Comparison of ENCODE assay signal across 1 cellular context in the genomic region with DNA sequence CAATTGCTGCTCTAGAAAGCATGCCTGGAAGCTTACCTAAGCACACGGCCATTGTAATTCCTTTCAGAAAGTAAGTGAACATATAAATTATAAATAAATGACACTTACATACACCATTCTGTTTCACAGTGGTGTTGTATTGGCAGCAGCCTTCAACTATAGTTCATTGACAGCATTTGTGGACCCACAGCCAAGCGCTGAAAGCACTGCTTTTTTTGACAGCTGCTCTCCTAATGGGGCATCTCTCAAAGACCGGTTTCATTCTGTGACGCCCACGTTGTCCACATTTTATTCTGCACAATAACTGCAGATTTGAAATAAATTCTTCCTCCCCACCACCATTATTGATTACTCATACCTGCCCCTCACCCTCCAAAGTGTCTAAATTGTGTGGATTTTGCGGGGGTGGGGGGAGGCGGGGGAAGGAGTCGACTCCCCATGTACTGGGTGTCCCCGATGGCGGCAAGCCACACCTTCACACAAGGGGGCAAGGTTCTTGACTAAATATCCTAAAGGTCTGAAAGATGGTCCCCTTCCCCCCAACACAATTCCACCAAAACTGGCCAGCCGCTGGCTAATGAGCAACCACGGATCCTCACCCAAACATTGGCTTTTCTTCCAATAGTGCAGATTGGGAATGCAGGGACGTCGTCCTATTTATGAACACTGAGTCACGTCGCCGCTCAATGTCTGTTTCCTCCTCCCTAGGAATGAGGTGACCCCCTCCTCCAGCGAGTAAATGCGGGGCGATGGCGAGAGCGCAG.
TF ChIP-seq lines count a peak whose summit lies in the region.

No MANE protein-coding gene starts in this region.

TF ChIP-seq in K562, 482 proteins besides CTCF, POLR2A, EP300 and RAD21 (continued from another document):
- TF ChIP-seq TCF15 (CRISPR knock-in tag; IDR thresholded peaks at IDR 0.05) = no peak
- TF ChIP-seq, protein P1, sequence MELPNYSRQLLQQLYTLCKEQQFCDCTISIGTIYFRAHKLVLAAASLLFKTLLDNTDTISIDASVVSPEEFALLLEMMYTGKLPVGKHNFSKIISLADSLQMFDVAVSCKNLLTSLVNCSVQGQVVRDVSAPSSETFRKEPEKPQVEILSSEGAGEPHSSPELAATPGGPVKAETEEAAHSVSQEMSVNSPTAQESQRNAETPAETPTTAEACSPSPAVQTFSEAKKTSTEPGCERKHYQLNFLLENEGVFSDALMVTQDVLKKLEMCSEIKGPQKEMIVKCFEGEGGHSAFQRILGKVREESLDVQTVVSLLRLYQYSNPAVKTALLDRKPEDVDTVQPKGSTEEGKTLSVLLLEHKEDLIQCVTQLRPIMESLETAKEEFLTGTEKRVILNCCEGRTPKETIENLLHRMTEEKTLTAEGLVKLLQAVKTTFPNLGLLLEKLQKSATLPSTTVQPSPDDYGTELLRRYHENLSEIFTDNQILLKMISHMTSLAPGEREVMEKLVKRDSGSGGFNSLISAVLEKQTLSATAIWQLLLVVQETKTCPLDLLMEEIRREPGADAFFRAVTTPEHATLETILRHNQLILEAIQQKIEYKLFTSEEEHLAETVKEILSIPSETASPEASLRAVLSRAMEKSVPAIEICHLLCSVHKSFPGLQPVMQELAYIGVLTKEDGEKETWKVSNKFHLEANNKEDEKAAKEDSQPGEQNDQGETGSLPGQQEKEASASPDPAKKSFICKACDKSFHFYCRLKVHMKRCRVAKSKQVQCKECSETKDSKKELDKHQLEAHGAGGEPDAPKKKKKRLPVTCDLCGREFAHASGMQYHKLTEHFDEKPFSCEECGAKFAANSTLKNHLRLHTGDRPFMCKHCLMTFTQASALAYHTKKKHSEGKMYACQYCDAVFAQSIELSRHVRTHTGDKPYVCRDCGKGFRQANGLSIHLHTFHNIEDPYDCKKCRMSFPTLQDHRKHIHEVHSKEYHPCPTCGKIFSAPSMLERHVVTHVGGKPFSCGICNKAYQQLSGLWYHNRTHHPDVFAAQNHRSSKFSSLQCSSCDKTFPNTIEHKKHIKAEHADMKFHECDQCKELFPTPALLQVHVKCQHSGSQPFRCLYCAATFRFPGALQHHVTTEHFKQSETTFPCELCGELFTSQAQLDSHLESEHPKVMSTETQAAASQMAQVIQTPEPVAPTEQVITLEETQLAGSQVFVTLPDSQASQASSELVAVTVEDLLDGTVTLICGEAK (IDR thresholded peaks at IDR 0.05) = 0 out of 2 replicates have a peak, but pooled peaks have one; percentile 39
- TF ChIP-seq, protein P1 (CRISPR knock-in tag; IDR thresholded peaks at IDR 0.05) = no peak
- TF ChIP-seq, protein P2, sequence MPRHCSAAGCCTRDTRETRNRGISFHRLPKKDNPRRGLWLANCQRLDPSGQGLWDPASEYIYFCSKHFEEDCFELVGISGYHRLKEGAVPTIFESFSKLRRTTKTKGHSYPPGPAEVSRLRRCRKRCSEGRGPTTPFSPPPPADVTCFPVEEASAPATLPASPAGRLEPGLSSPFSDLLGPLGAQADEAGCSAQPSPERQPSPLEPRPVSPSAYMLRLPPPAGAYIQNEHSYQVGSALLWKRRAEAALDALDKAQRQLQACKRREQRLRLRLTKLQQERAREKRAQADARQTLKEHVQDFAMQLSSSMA (CRISPR knock-in tag; IDR thresholded peaks at IDR 0.05) = no peak
- no peak for TF ChIP-seq COPS2 (conservative IDR thresholded peaks at IDR 0.05)
- TF ChIP-seq VEZF1 (CRISPR knock-in tag; IDR thresholded peaks at IDR 0.05) = 0 out of 2 replicates have a peak, but pooled peaks have one; percentile 20
- TF ChIP-seq, protein P3, sequence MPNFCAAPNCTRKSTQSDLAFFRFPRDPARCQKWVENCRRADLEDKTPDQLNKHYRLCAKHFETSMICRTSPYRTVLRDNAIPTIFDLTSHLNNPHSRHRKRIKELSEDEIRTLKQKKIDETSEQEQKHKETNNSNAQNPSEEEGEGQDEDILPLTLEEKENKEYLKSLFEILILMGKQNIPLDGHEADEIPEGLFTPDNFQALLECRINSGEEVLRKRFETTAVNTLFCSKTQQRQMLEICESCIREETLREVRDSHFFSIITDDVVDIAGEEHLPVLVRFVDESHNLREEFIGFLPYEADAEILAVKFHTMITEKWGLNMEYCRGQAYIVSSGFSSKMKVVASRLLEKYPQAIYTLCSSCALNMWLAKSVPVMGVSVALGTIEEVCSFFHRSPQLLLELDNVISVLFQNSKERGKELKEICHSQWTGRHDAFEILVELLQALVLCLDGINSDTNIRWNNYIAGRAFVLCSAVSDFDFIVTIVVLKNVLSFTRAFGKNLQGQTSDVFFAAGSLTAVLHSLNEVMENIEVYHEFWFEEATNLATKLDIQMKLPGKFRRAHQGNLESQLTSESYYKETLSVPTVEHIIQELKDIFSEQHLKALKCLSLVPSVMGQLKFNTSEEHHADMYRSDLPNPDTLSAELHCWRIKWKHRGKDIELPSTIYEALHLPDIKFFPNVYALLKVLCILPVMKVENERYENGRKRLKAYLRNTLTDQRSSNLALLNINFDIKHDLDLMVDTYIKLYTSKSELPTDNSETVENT (CRISPR knock-in tag; IDR thresholded peaks at IDR 0.05) = no peak
- no peak for TF ChIP-seq SP1 (CRISPR knock-in tag; IDR thresholded peaks at IDR 0.05)
- no peak for TF ChIP-seq SLC30A9 (CRISPR knock-in tag; IDR thresholded peaks at IDR 0.05)
- TF ChIP-seq, protein P4, sequence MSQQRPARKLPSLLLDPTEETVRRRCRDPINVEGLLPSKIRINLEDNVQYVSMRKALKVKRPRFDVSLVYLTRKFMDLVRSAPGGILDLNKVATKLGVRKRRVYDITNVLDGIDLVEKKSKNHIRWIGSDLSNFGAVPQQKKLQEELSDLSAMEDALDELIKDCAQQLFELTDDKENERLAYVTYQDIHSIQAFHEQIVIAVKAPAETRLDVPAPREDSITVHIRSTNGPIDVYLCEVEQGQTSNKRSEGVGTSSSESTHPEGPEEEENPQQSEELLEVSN (IDR thresholded peaks at IDR 0.05; ENCODE audit: borderline replicate concordance in 1 of 2, extremely low read depth in 1 of 2, insufficient read depth in 1 of 2, insufficient read length in 1 of 2, low read depth in 1 of 2, low read length in 1 of 2, poor library complexity in 1 of 2, severe bottlenecking in 1 of 2) = peak in 1 of 2 experiments; percentile 19
- TF ChIP-seq ZNF431 (CRISPR knock-in tag; IDR thresholded peaks at IDR 0.05) = no peak
- peak; percentile 67; the same call in 1 of the 2 replicates for TF ChIP-seq EGR1 (conservative IDR thresholded peaks at IDR 0.05)
- TF ChIP-seq MYC (IDR thresholded peaks at IDR 0.05; ENCODE audit: low read depth, low read length) = 0 out of 2 replicates have a peak, but pooled peaks have one; percentile 16
- no peak for TF ChIP-seq MYC (CRISPR knock-in tag; IDR thresholded peaks at IDR 0.05; ENCODE audit: borderline replicate concordance, low read depth)
